Comparison of ENCODE assay signal across 1 cellular context in genomic region chr6:75243333-75244062, GRCh38.
TF ChIP-seq lines count a peak whose summit lies in the region.

Gene COX7A2 (minus strand): TSS chr6:75243801. CDS start chr6:75243734, 67 bp downstream.

TF ChIP-seq in K562, 482 proteins besides CTCF, POLR2A, EP300 and RAD21 (continued from another document and continues in another):
- TF ChIP-seq ATF2 (CRISPR knock-in tag; IDR thresholded peaks at IDR 0.05) (no peak), PYGO2 (tag; IDR thresholded peaks at IDR 0.05) (no peak), TBL1XR1 (IDR thresholded peaks at IDR 0.05; ENCODE audit: low read length in 2 of 2) (peak; percentile 44 to 68; a peak in 3 of 4 replicates), THRB (CRISPR knock-in tag; conservative IDR thresholded peaks at IDR 0.05) (0 out of 2 replicates have a peak, but pooled peaks have one; percentile 9), ZNF609 (CRISPR knock-in tag; IDR thresholded peaks at IDR 0.05; ENCODE audit: borderline replicate concordance) (0 out of 2 replicates have a peak, but pooled peaks have one; percentile 70), NRF1 (conservative IDR thresholded peaks at IDR 0.05 in 1 of 2, IDR thresholded peaks at IDR 0.05 in 1 of 2) (peak; percentile 66 to 75), MED1 (CRISPR knock-in tag; IDR thresholded peaks at IDR 0.05; ENCODE audit: borderline replicate concordance) (no peak), ARID2 (IDR thresholded peaks at IDR 0.05) (no peak), CREM (IDR thresholded peaks at IDR 0.05; ENCODE audit: low read depth) (peak; percentile 83), MLX (CRISPR knock-in tag; conservative IDR thresholded peaks at IDR 0.05) (0 out of 4 replicates have a peak, but pooled peaks of 1 of the 2 experiments have one; percentile 52), CHD4 (IDR thresholded peaks at IDR 0.05; ENCODE audit: insufficient read depth, insufficient replicate concordance, low read depth, low read length, poor library complexity, severe bottlenecking) (no peak), ZNF511 (CRISPR knock-in tag; IDR thresholded peaks at IDR 0.05) (0 out of 2 replicates have a peak, but pooled peaks have one; percentile 52), E2F8 (IDR thresholded peaks at IDR 0.05; ENCODE audit: low read depth, partially characterized antibody) (peak; percentile 82), MYBL2 (IDR thresholded peaks at IDR 0.05; ENCODE audit: low read depth) (peak; percentile 81), MYBL2 (CRISPR knock-in tag; IDR thresholded peaks at IDR 0.05; ENCODE audit: borderline replicate concordance) (no peak), CBX1 (IDR thresholded peaks at IDR 0.05; ENCODE audit: low read depth) (peak; percentile 78), PREB (CRISPR knock-in tag; IDR thresholded peaks at IDR 0.05) (0 out of 2 replicates have a peak, but pooled peaks have one; percentile 63), DEAF1 (CRISPR knock-in tag; IDR thresholded peaks at IDR 0.05) (0 out of 2 replicates have a peak, but pooled peaks have one; percentile 2), TSHZ1 (CRISPR knock-in tag; IDR thresholded peaks at IDR 0.05) (no peak), EZH2 (IDR thresholded peaks at IDR 0.05; ENCODE audit: borderline replicate concordance, low read depth, low read length) (no peak), SNIP1 (IDR thresholded peaks at IDR 0.05; ENCODE audit: low read depth) (peak; percentile 98), STAT5A (IDR thresholded peaks at IDR 0.05; ENCODE audit: borderline replicate concordance, low read length) (peak; percentile 53; the same call in 1 of the 2 replicates), CEBPG (CRISPR knock-in tag; IDR thresholded peaks at IDR 0.05) (peak; percentile 69; the same call in 1 of the 2 replicates), CEBPG (tag; conservative IDR thresholded peaks at IDR 0.05 in 1 of 2, IDR thresholded peaks at IDR 0.05 in 1 of 2) (peak in 1 of 2 experiments; percentile 62; a peak in 1 of 4 replicates), ZBTB49 (CRISPR knock-in tag; IDR thresholded peaks at IDR 0.05; ENCODE audit: borderline replicate concordance) (no peak), GABPB1 (CRISPR knock-in tag; IDR thresholded peaks at IDR 0.05) (peak; percentile 93), SP1 (CRISPR knock-in tag; IDR thresholded peaks at IDR 0.05) (peak; percentile 54; the same call in 1 of the 2 replicates), TCF3 (CRISPR knock-in tag; IDR thresholded peaks at IDR 0.05) (peak; percentile 10; the same call in 1 of the 2 replicates), TOE1 (IDR thresholded peaks at IDR 0.05; ENCODE audit: borderline replicate concordance) (peak; percentile 88), TOE1 (CRISPR knock-in tag; IDR thresholded peaks at IDR 0.05; ENCODE audit: borderline replicate concordance, low read depth) (no peak)
